Comparison of ENCODE assay signal across 1 cellular context in the genomic region with DNA sequence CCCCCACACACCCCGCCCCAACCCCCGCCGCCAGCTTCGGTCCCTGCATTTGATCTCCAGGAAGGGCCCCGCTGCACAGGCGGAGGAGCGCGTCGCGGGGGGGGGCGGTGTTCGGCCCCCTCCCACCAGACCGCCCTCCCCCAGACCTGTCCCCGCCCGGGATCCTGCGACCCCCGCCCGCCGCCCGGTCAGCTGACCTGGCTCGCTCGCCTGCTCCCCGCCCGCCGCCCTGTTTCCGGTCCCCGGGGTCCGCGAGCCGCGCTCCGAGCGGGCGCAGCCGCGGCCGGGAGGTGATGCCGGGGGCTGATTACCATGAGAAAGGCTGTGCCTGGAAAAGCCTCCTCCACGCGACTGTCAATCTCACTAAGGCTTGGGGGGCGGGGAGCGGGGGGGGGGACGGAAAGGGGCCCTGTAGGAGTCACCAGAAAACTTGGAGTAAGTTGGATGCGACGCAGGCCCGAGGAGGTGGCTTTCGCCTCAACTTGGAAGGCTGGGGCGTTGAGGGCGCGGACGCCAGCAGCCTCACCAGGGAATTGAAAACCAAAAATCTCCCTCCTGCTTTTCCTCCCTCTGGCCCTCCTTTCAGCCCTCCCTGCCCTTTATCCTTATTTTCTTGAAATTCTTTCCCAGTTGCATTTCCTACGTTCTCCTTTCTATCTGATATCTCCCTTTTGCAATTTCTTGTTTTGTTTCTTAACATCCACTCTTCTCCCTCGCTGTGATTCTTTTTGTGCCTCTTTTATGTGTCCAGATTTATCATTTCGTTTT.
A peak's percentile ranks its signal among the peaks of the same experiment; 100 is the strongest.
TF ChIP-seq lines count a peak whose summit lies in the region.

No MANE protein-coding gene starts in this region.

TF ChIP-seq in WTC11, 78 proteins besides CTCF, POLR2A, EP300 and RAD21 (continued from another document):
- TF ChIP-seq, protein P1, sequence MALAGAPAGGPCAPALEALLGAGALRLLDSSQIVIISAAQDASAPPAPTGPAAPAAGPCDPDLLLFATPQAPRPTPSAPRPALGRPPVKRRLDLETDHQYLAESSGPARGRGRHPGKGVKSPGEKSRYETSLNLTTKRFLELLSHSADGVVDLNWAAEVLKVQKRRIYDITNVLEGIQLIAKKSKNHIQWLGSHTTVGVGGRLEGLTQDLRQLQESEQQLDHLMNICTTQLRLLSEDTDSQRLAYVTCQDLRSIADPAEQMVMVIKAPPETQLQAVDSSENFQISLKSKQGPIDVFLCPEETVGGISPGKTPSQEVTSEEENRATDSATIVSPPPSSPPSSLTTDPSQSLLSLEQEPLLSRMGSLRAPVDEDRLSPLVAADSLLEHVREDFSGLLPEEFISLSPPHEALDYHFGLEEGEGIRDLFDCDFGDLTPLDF (CRISPR knock-in tag; IDR thresholded peaks at IDR 0.05), result no peak
- TF ChIP-seq, protein P2, sequence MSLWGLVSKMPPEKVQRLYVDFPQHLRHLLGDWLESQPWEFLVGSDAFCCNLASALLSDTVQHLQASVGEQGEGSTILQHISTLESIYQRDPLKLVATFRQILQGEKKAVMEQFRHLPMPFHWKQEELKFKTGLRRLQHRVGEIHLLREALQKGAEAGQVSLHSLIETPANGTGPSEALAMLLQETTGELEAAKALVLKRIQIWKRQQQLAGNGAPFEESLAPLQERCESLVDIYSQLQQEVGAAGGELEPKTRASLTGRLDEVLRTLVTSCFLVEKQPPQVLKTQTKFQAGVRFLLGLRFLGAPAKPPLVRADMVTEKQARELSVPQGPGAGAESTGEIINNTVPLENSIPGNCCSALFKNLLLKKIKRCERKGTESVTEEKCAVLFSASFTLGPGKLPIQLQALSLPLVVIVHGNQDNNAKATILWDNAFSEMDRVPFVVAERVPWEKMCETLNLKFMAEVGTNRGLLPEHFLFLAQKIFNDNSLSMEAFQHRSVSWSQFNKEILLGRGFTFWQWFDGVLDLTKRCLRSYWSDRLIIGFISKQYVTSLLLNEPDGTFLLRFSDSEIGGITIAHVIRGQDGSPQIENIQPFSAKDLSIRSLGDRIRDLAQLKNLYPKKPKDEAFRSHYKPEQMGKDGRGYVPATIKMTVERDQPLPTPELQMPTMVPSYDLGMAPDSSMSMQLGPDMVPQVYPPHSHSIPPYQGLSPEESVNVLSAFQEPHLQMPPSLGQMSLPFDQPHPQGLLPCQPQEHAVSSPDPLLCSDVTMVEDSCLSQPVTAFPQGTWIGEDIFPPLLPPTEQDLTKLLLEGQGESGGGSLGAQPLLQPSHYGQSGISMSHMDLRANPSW (CRISPR knock-in tag; conservative IDR thresholded peaks at IDR 0.05; ENCODE audit: low read depth), result no peak
- TF ChIP-seq, protein P3, sequence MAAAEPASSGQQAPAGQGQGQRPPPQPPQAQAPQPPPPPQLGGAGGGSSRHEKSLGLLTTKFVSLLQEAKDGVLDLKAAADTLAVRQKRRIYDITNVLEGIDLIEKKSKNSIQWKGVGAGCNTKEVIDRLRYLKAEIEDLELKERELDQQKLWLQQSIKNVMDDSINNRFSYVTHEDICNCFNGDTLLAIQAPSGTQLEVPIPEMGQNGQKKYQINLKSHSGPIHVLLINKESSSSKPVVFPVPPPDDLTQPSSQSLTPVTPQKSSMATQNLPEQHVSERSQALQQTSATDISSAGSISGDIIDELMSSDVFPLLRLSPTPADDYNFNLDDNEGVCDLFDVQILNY (CRISPR knock-in tag; IDR thresholded peaks at IDR 0.05), result no peak
- no peak for TF ChIP-seq NR2C2 (CRISPR knock-in tag; IDR thresholded peaks at IDR 0.05)
- TF ChIP-seq ATF1 (CRISPR knock-in tag; IDR thresholded peaks at IDR 0.05), result no peak
- TF ChIP-seq, protein P4, sequence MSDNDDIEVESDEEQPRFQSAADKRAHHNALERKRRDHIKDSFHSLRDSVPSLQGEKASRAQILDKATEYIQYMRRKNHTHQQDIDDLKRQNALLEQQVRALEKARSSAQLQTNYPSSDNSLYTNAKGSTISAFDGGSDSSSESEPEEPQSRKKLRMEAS (CRISPR knock-in tag; IDR thresholded peaks at IDR 0.05), result no peak
- TF ChIP-seq, protein P5, sequence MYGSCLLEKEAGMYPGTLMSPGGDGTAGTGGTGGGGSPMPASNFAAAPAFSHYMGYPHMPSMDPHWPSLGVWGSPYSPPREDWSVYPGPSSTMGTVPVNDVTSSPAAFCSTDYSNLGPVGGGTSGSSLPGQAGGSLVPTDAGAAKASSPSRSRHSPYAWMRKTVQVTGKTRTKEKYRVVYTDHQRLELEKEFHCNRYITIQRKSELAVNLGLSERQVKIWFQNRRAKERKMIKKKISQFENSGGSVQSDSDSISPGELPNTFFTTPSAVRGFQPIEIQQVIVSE (CRISPR knock-in tag; IDR thresholded peaks at IDR 0.05; ENCODE audit: borderline replicate concordance), result no peak
- TF ChIP-seq TEAD1 (CRISPR knock-in tag; IDR thresholded peaks at IDR 0.05), result no peak
- TF ChIP-seq, protein P6, sequence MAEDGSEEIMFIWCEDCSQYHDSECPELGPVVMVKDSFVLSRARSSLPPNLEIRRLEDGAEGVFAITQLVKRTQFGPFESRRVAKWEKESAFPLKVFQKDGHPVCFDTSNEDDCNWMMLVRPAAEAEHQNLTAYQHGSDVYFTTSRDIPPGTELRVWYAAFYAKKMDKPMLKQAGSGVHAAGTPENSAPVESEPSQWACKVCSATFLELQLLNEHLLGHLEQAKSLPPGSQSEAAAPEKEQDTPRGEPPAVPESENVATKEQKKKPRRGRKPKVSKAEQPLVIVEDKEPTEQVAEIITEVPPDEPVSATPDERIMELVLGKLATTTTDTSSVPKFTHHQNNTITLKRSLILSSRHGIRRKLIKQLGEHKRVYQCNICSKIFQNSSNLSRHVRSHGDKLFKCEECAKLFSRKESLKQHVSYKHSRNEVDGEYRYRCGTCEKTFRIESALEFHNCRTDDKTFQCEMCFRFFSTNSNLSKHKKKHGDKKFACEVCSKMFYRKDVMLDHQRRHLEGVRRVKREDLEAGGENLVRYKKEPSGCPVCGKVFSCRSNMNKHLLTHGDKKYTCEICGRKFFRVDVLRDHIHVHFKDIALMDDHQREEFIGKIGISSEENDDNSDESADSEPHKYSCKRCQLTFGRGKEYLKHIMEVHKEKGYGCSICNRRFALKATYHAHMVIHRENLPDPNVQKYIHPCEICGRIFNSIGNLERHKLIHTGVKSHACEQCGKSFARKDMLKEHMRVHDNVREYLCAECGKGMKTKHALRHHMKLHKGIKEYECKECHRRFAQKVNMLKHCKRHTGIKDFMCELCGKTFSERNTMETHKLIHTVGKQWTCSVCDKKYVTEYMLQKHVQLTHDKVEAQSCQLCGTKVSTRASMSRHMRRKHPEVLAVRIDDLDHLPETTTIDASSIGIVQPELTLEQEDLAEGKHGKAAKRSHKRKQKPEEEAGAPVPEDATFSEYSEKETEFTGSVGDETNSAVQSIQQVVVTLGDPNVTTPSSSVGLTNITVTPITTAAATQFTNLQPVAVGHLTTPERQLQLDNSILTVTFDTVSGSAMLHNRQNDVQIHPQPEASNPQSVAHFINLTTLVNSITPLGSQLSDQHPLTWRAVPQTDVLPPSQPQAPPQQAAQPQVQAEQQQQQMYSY (CRISPR knock-in tag; IDR thresholded peaks at IDR 0.05), result no peak
- TF ChIP-seq SP1 (CRISPR knock-in tag; conservative IDR thresholded peaks at IDR 0.05), result peak; percentile 28; the same call in 1 of the 2 replicates
- TF ChIP-seq, protein P7, sequence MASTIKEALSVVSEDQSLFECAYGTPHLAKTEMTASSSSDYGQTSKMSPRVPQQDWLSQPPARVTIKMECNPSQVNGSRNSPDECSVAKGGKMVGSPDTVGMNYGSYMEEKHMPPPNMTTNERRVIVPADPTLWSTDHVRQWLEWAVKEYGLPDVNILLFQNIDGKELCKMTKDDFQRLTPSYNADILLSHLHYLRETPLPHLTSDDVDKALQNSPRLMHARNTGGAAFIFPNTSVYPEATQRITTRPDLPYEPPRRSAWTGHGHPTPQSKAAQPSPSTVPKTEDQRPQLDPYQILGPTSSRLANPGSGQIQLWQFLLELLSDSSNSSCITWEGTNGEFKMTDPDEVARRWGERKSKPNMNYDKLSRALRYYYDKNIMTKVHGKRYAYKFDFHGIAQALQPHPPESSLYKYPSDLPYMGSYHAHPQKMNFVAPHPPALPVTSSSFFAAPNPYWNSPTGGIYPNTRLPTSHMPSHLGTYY (CRISPR knock-in tag; IDR thresholded peaks at IDR 0.05), result no peak
- TF ChIP-seq, protein P8, sequence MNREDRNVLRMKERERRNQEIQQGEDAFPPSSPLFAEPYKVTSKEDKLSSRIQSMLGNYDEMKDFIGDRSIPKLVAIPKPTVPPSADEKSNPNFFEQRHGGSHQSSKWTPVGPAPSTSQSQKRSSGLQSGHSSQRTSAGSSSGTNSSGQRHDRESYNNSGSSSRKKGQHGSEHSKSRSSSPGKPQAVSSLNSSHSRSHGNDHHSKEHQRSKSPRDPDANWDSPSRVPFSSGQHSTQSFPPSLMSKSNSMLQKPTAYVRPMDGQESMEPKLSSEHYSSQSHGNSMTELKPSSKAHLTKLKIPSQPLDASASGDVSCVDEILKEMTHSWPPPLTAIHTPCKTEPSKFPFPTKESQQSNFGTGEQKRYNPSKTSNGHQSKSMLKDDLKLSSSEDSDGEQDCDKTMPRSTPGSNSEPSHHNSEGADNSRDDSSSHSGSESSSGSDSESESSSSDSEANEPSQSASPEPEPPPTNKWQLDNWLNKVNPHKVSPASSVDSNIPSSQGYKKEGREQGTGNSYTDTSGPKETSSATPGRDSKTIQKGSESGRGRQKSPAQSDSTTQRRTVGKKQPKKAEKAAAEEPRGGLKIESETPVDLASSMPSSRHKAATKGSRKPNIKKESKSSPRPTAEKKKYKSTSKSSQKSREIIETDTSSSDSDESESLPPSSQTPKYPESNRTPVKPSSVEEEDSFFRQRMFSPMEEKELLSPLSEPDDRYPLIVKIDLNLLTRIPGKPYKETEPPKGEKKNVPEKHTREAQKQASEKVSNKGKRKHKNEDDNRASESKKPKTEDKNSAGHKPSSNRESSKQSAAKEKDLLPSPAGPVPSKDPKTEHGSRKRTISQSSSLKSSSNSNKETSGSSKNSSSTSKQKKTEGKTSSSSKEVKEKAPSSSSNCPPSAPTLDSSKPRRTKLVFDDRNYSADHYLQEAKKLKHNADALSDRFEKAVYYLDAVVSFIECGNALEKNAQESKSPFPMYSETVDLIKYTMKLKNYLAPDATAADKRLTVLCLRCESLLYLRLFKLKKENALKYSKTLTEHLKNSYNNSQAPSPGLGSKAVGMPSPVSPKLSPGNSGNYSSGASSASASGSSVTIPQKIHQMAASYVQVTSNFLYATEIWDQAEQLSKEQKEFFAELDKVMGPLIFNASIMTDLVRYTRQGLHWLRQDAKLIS (CRISPR knock-in tag; IDR thresholded peaks at IDR 0.05; ENCODE audit: borderline replicate concordance), result no peak
- no peak for TF ChIP-seq TP53 (CRISPR knock-in tag; IDR thresholded peaks at IDR 0.05)
- TF ChIP-seq NFYB (CRISPR knock-in tag; conservative IDR thresholded peaks at IDR 0.05; ENCODE audit: low read depth), result no peak
- no peak for TF ChIP-seq NR1H2 (CRISPR knock-in tag; IDR thresholded peaks at IDR 0.05)
- no peak for TF ChIP-seq ETV6 (CRISPR knock-in tag; IDR thresholded peaks at IDR 0.05)
- TF ChIP-seq, protein P9, sequence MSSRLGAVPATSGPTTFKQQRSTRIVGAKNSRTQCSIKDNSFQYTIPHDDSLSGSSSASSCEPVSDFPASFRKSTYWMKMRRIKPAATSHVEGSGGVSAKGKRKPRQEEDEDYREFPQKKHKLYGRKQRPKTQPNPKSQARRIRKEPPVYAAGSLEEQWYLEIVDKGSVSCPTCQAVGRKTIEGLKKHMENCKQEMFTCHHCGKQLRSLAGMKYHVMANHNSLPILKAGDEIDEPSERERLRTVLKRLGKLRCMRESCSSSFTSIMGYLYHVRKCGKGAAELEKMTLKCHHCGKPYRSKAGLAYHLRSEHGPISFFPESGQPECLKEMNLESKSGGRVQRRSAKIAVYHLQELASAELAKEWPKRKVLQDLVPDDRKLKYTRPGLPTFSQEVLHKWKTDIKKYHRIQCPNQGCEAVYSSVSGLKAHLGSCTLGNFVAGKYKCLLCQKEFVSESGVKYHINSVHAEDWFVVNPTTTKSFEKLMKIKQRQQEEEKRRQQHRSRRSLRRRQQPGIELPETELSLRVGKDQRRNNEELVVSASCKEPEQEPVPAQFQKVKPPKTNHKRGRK (CRISPR knock-in tag; IDR thresholded peaks at IDR 0.05; ENCODE audit: borderline replicate concordance), result no peak
- TF ChIP-seq, protein P10, sequence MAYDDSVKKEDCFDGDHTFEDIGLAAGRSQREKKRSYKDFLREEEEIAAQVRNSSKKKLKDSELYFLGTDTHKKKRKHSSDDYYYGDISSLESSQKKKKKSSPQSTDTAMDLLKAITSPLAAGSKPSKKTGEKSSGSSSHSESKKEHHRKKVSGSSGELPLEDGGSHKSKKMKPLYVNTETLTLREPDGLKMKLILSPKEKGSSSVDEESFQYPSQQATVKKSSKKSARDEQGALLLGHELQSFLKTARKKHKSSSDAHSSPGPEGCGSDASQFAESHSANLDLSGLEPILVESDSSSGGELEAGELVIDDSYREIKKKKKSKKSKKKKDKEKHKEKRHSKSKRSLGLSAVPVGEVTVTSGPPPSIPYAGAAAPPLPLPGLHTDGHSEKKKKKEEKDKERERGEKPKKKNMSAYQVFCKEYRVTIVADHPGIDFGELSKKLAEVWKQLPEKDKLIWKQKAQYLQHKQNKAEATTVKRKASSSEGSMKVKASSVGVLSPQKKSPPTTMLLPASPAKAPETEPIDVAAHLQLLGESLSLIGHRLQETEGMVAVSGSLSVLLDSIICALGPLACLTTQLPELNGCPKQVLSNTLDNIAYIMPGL (CRISPR knock-in tag; IDR thresholded peaks at IDR 0.05), result no peak
